ENCODE assay signal across 8 cellular contexts in the genomic region with DNA sequence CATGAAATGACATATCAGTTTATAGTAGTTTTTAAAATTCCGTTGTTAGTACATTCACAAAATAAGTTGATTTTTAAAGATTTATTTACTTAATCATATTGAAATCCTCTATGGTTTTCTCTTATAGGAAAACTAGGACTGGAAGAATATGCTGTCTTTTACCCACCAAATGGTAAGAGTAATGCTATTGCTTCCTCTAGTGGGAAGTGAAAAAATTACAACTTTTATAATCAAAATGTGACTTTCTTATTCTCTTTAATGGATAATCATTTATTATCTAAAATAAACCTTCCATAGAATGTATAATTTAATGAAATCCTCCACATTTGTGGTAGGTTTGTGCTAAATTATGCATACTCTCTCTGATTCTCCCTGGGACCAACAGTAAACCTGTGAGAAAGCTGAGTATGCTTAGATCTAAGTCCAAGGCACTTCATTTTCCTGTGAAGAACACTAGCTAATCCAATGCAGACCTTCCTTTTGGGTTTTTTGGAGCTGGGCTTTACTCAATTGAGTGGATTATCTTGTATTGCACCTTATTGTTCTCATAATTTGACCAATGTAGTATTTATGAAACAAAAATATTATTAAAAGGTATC.
DNase-seq lines count a peak whose midpoint lies in the region; ATAC-seq, FAIRE-seq and TF ChIP-seq lines count a peak whose summit lies in the region.

No MANE protein-coding gene starts in this region.

- ATAC-seq in esophagus mucosa = no peak
- ATAC-seq in HG03135 (IDR thresholded peaks at IDR 0.05; ENCODE audit: unreplicated experiment) = no peak
- ATAC-seq in HG02852 (IDR thresholded peaks at IDR 0.05; ENCODE audit: unreplicated experiment) = no peak
- no peak for ATAC-seq in stimulated activated memory B cell treated with anti-CD40 and anti-IgM and Interleukin-4, amounts not matched to agents 10 μg/mL and 1 μg/mL and 100 μg/mL, for 72 hours

- no peaks in the 10 kb centered on the region for H3K9me3 Mint-ChIP-seq in stimulated activated memory B cell treated with anti-CD40 and anti-IgM and Interleukin-4, amounts not matched to agents 10 μg/mL and 1 μg/mL and 100 μg/mL, for 72 hours

- CTCF ChIA-PET in HEK293 (lab: Yijun Ruan, JAX) = interaction anchor here (0.5 to 1.1 kb wide), 8 partner anchors 15 to 691 kb away, joined by 3 to 6 read pairs (median 3); no protein-coding TSS in a partner anchor

- H3K36me3 Mint-ChIP-seq in stimulated activated memory B cell treated with anti-CD40 and anti-IgM and Interleukin-4, amounts not matched to agents 10 μg/mL and 1 μg/mL and 100 μg/mL, for 72 hours = peaks cover 28% of the 10 kb centered on the region

- TF ChIP-seq CTCF in AG10803 (conservative IDR thresholded peaks at IDR 0.05; ENCODE audit: low read length) (peak; percentile 87), HEK293 (tag by site-specific recombination; IDR thresholded peaks at IDR 0.05) (peak; percentile 27; the same call in 1 of the 2 replicates), keratinocyte (optimal IDR thresholded peaks at IDR 0.05 in 1 of 3, IDR thresholded peaks at IDR 0.05 in 1 of 3, conservative IDR thresholded peaks at IDR 0.05 in 1 of 3; ENCODE audit: extremely low read depth in 1 of 3, insufficient read depth in 2 of 3, low read length in 3 of 3) (peak in 2 of 3 experiments; percentile 39 to 44)

- no peak overlapping the region for H3K27ac Mint-ChIP-seq in stimulated activated memory B cell treated with anti-CD40 and anti-IgM and Interleukin-4, amounts not matched to agents 10 μg/mL and 1 μg/mL and 100 μg/mL, for 72 hours

- POLR2A ChIA-PET in HEK293 (lab: Yijun Ruan, JAX) = no interaction called here

- H3K4me3 ChIP-seq in AG10803 (ENCODE audit: low read length) (no peak overlapping the region), HEK293 (ENCODE audit: low read depth, low read length) (no peak overlapping the region), keratinocyte (ENCODE audit: control insufficient read depth in 2 of 3, extremely low read depth in 1 of 3, insufficient read depth in 2 of 3, low read depth in 1 of 3, low read length in 3 of 3) (no peak overlapping the region)

- no peaks in the 10 kb centered on the region for H3K27me3 Mint-ChIP-seq in stimulated activated memory B cell treated with anti-CD40 and anti-IgM and Interleukin-4, amounts not matched to agents 10 μg/mL and 1 μg/mL and 100 μg/mL, for 72 hours

- H3K36me3 ChIP-seq in HEK293 (ENCODE audit: control insufficient read depth in 2 of 2, insufficient read depth in 1 of 2, low read length in 2 of 2) (no peaks in the 10 kb centered on the region), keratinocyte (ENCODE audit: control insufficient read depth in 2 of 2, extremely low read depth in 1 of 2, insufficient read depth in 2 of 2, low read length in 2 of 2) (no peaks in the 10 kb centered on the region)

- peak; percentile 49 for DNase-seq in AG10803 (ENCODE audit: low read depth)
- peak; percentile 28 for DNase-seq in SW480 (ENCODE audit: low spot score)
- no peak for DNase-seq in keratinocyte (ENCODE audit: low read depth, low spot score)

- H3K27me3 ChIP-seq in keratinocyte (ENCODE audit: control insufficient read depth, extremely low read depth, insufficient read depth, low read length) = no peaks in the 10 kb centered on the region

- dilution Hi-C loops in keratinocyte (cut with MboI; ENCODE audit: extremely low pct_ligation_motif_present, low sequenced_read_pairs) = no loop called here

- H3K9ac ChIP-seq in keratinocyte (ENCODE audit: control insufficient read depth, extremely low read depth, insufficient read depth, low read length) = no peak overlapping the region

- no peak overlapping the region for H2AFZ ChIP-seq in keratinocyte (ENCODE audit: control insufficient read depth, low read length)

- H3K4me2 ChIP-seq in keratinocyte (ENCODE audit: control insufficient read depth, extremely low read depth, insufficient read depth, low read depth, low read length) = no peak overlapping the region

- no peak for FAIRE-seq in keratinocyte (lab: Jason Lieb, UNC)

- H3K4me1 ChIP-seq in HEK293 (ENCODE audit: control insufficient read depth, insufficient read depth, low read length) = no peaks in the 10 kb centered on the region
- H3K4me1 ChIP-seq in keratinocyte (ENCODE audit: control insufficient read depth, extremely low read depth, insufficient read depth, low read length) = peaks cover 10% of the 10 kb centered on the region

- H3K9me3 ChIP-seq in HEK293 (ENCODE audit: control insufficient read depth, insufficient read depth, low read depth, low read length) = no peaks in the 10 kb centered on the region
- no peaks in the 10 kb centered on the region for H3K9me3 ChIP-seq in keratinocyte (ENCODE audit: control insufficient read depth, low read depth, low read length)

- H3K4me3 Mint-ChIP-seq in stimulated activated memory B cell treated with anti-CD40 and anti-IgM and Interleukin-4, amounts not matched to agents 10 μg/mL and 1 μg/mL and 100 μg/mL, for 72 hours = no peak overlapping the region

- H3K79me2 ChIP-seq in keratinocyte (ENCODE audit: control insufficient read depth, insufficient read depth, low read length) = no peaks in the 10 kb centered on the region

- H3K4me1 Mint-ChIP-seq in stimulated activated memory B cell treated with anti-CD40 and anti-IgM and Interleukin-4, amounts not matched to agents 10 μg/mL and 1 μg/mL and 100 μg/mL, for 72 hours = peaks cover 7% of the 10 kb centered on the region

- no peaks in the 10 kb centered on the region for H3K9me1 ChIP-seq in keratinocyte (ENCODE audit: control insufficient read depth, extremely low read depth, insufficient read depth, low read length)

- no peaks in the 10 kb centered on the region for H4K20me1 ChIP-seq in keratinocyte (ENCODE audit: control insufficient read depth, extremely low read depth, insufficient read depth, low read length)

- H3K27ac ChIP-seq in HEK293 (ENCODE audit: extremely low read depth, low read depth, low read length) = no peak overlapping the region
- H3K27ac ChIP-seq in keratinocyte (ENCODE audit: control insufficient read depth, insufficient read depth, low read length) = no peak overlapping the region

TF ChIP-seq in HEK293, 187 proteins besides CTCF, POLR2A, EP300 and RAD21:
- TF ChIP-seq ZBTB20 (tag by site-specific recombination; IDR thresholded peaks at IDR 0.05) = no peak
- TF ChIP-seq ZNF654 (tag by site-specific recombination; IDR thresholded peaks at IDR 0.05; ENCODE audit: low read depth) = peak; percentile 62
- no peak for TF ChIP-seq ZNF843 (tag by site-specific recombination; IDR thresholded peaks at IDR 0.05)

Comparison
In these comparisons a context has a peak if more than half of its experiments do, and no peak if none do; other contexts are left out.
1. CTCF ChIP-seq: peak in every context shown above with its lines; median percentile 87 in AG10803; 42 in keratinocyte; 27 in HEK293.